8 cellular contexts compared by ENCODE assay signal in genomic region chr2:118061135-118061955, GRCh38. TPM values are rescaled to one million over a fixed set of nuclear protein-coding genes. Genes with fewer than 3 reads are reported as not detected.
DNase-seq lines count a peak whose midpoint lies in the region; ATAC-seq and TF ChIP-seq lines count a peak whose summit lies in the region.

No MANE protein-coding gene starts in this region.

- no peak for TF ChIP-seq POLR2A in adrenal gland (IDR thresholded peaks at IDR 0.05)

- H3K36me3 ChIP-seq in adrenal gland (replicated peaks in 1 of 2) (no peaks in the 10 kb centered on the region), liver (ENCODE audit: control insufficient read depth in 4 of 4, insufficient read depth in 3 of 4, low read depth in 1 of 4, low read length in 3 of 4) (no peaks in the 10 kb centered on the region)

- H3K4me1 Mint-ChIP-seq in activated naive CD4-positive, alpha-beta T cell treated with anti-CD3 and anti-CD28 coated beads, Interleukin-2, amount 10 ng/mL, durations not matched to agents 7 days and 5 days = peaks cover 5% of the 10 kb centered on the region

- H3K27ac ChIP-seq in adrenal gland = no peak overlapping the region
- H3K27ac ChIP-seq in liver (ENCODE audit: low read depth in 1 of 2, low read length in 2 of 2) = no peak overlapping the region

- H3K36me3 Mint-ChIP-seq in activated naive CD4-positive, alpha-beta T cell treated with anti-CD3 and anti-CD28 coated beads, Interleukin-2, amount 10 ng/mL, durations not matched to agents 7 days and 5 days = no peaks in the 10 kb centered on the region

- CTCF ChIA-PET in activated naive CD4-positive, alpha-beta T cell treated with anti-CD3 and anti-CD28 coated beads, Interleukin-2, amount 10 ng/mL, durations not matched to agents 7 days and 5 days (lab: Charles Lee) = interaction anchor here (0.8 to 3.1 kb wide), 7 partner anchors 13 to 58 kb away, joined by 3 to 21 read pairs (median 4); no protein-coding TSS in a partner anchor

- no peak overlapping the region for H3K4me3 Mint-ChIP-seq in activated naive CD4-positive, alpha-beta T cell treated with anti-CD3 and anti-CD28 coated beads, Interleukin-2, amount 10 ng/mL, durations not matched to agents 7 days and 5 days

- DNase-seq in HT-29 (ENCODE audit: low spot score) (peak; percentile 67), adrenal gland (peak in 2 of 7 donors; percentile 11 to 33), NCI-H526 treated with DMSO at 0.1 percent for 48 hours (lab: John Stamatoyannopoulos, UW) (no peak), cerebellum (ENCODE audit: low spot score) (no peak)
- DNase-seq in activated naive CD4-positive, alpha-beta T cell treated with anti-CD3 and anti-CD28 coated beads, Interleukin-2, amount 10 ng/mL, durations not matched to agents 7 days and 5 days = no peak

- no peak overlapping the region for H3K27ac Mint-ChIP-seq in activated naive CD4-positive, alpha-beta T cell treated with anti-CD3 and anti-CD28 coated beads, Interleukin-2, amount 10 ng/mL, durations not matched to agents 7 days and 5 days

- H3K4me3 ChIP-seq in adrenal gland (no peak overlapping the region), liver (ENCODE audit: low read depth in 1 of 3, low read length in 3 of 3) (no peak overlapping the region)

- TF ChIP-seq CTCF in GM12874 (IDR thresholded peaks at IDR 0.05; ENCODE audit: insufficient read depth, low read depth, low read length) (peak; percentile 60), adrenal gland (IDR thresholded peaks at IDR 0.05) (peak in 5 of 6 experiments; percentile 6 to 43 (median 38)), liver (IDR thresholded peaks at IDR 0.05; ENCODE audit: low read depth, low read length, missing input control) (peak; percentile 27)

- peak; percentile 71 to 75 for TF ChIP-seq RAD21 in liver (IDR thresholded peaks at IDR 0.05)

- peaks cover 11% of the 10 kb centered on the region for H3K27me3 ChIP-seq in adrenal gland
- H3K27me3 ChIP-seq in liver (ENCODE audit: control insufficient read depth in 4 of 4, insufficient read depth in 4 of 4, low read length in 3 of 4) = no peaks in the 10 kb centered on the region

- no peaks in the 10 kb centered on the region for H3K4me1 ChIP-seq in adrenal gland (replicated peaks in 1 of 2)
- H3K4me1 ChIP-seq in liver (ENCODE audit: control insufficient read depth in 4 of 4, insufficient read depth in 4 of 4, low read length in 3 of 4) = no peaks in the 10 kb centered on the region

- 57 to 62% (median 61%) methylated on average over 4 of the region's 4 CpGs for WGBS in adrenal gland, 4 donors
- WGBS in liver = 84% methylated on average over 4 of the region's 4 CpGs

- H3K9me3 ChIP-seq in adrenal gland (replicated peaks in 1 of 3) (no peaks in the 10 kb centered on the region), liver (ENCODE audit: control insufficient read depth in 4 of 4, low read length in 3 of 4) (no peaks in the 10 kb centered on the region)

- ATAC-seq in GM21723 (IDR thresholded peaks at IDR 0.05; ENCODE audit: unreplicated experiment) = peak; percentile 89

- intact Hi-C loops in adrenal gland (cut with DNase I) = no loop called here

- H3K9me3 Mint-ChIP-seq in activated naive CD4-positive, alpha-beta T cell treated with anti-CD3 and anti-CD28 coated beads, Interleukin-2, amount 10 ng/mL, durations not matched to agents 7 days and 5 days = no peaks in the 10 kb centered on the region

- H3K27me3 Mint-ChIP-seq in activated naive CD4-positive, alpha-beta T cell treated with anti-CD3 and anti-CD28 coated beads, Interleukin-2, amount 10 ng/mL, durations not matched to agents 7 days and 5 days = peaks cover 27% of the 10 kb centered on the region

- no peak overlapping the region for H3K9ac ChIP-seq in liver (ENCODE audit: low read depth in 1 of 2, low read length in 2 of 2)

TF ChIP-seq in liver, 16 proteins besides CTCF, POLR2A, EP300 and RAD21:
- TF ChIP-seq SP1 (IDR thresholded peaks at IDR 0.05) = no peak
- TF ChIP-seq ZBTB33 (IDR thresholded peaks at IDR 0.05) = no peak
- no peak for TF ChIP-seq TAF1 (conservative IDR thresholded peaks at IDR 0.05)
- no peak for TF ChIP-seq FOXA2 (IDR thresholded peaks at IDR 0.05)
- no peak for TF ChIP-seq FOXA1 (IDR thresholded peaks at IDR 0.05)
- no peak for TF ChIP-seq HNF4A (conservative IDR thresholded peaks at IDR 0.05)

RNA-seq across cellular contexts. Expression of gene INSIG2, which starts 26.9 kb away (rescaled TPM):
- total RNA-seq in HT-29 (2014; rRNA removed; shearing (Covaris generic)) = 4.4 and 4.9 TPM in 2 replicates
- total RNA-seq in adrenal gland = 10 to 100 TPM in 4 of 8 donors, 1 to 10 TPM in 4; 5.1 to 18.2 (median 9.5) TPM
- 10 to 100 TPM in 1 of 3 donors, 1 to 10 TPM in 2; 5.1 to 17.9 (median 6.8) TPM for polyA plus RNA-seq in adrenal gland
- total RNA-seq in liver = 10 to 100 TPM; 11.3 to 16.6 TPM
- 10 to 100 TPM; 14.7 to 18.5 TPM for polyA plus RNA-seq in liver
- 28.4 TPM for total RNA-seq in cerebellum

RNA-seq across cellular contexts. Expression of gene CCDC93, which starts 47.5 kb away (rescaled TPM):
- 6.5 and 9.2 TPM in 2 replicates for total RNA-seq in HT-29 (2014; rRNA removed; shearing (Covaris generic))
- total RNA-seq in adrenal gland (10 to 100 TPM; 20.4 to 50.6 (median 34.6) TPM), liver (10 to 100 TPM; 10.7 to 14.2 TPM), cerebellum (54.8 TPM)
- polyA plus RNA-seq in adrenal gland (10 to 100 TPM; 10.9 to 32.4 (median 14.4) TPM), liver (1 to 10 TPM; 4.0 to 6.3 TPM)
